ENCODE assay signal across 8 cellular contexts in genomic region chr15:65184944-65185717, GRCh38. TPM values are rescaled to one million over a fixed set of nuclear protein-coding genes. Genes with fewer than 3 reads are reported as not detected.
DNase-seq lines count a peak whose midpoint lies in the region; ATAC-seq and TF ChIP-seq lines count a peak whose summit lies in the region.

TSS of gene CLPX (minus strand) at chr15:65185342. CDS start at chr15:65185153, 189 bp downstream.

- peak; percentile 63 for ATAC-seq in GM21390 (IDR thresholded peaks at IDR 0.05; ENCODE audit: unreplicated experiment)
- peak; percentile 93 for ATAC-seq in activated CD8-positive, alpha-beta memory T cell treated with anti-CD3 and anti-CD28 coated beads, Interleukin-2, amount 10 ng/mL, durations not matched to agents 7 days and 5 days

- H3K4me3 Mint-ChIP-seq in Caco-2 (ENCODE audit: unreplicated experiment): peak within 1 kb of the TSS; percentile 88
- peak within 1 kb of the TSS; percentile 93 for H3K4me3 Mint-ChIP-seq in activated CD8-positive, alpha-beta memory T cell treated with anti-CD3 and anti-CD28 coated beads, Interleukin-2, amount 10 ng/mL, durations not matched to agents 7 days and 5 days

- peak within 1 kb of the TSS; percentile 19 to 26 for H3K14ac ChIP-seq in mesenchymal stem cell (ENCODE audit: low read length in 2 of 2)

- peak within 1 kb of the TSS; percentile 87 for H4K91ac ChIP-seq in mesenchymal stem cell (ENCODE audit: low read length)

- H3K27ac ChIP-seq in HUES48 (ENCODE audit: low read depth, low read length): peak within 1 kb of the TSS; percentile 94
- H3K27ac ChIP-seq in mesenchymal stem cell (ENCODE audit: low read length, poor library complexity, severe bottlenecking): peak within 1 kb of the TSS; percentile 90

- H3K4me3 ChIP-seq in Caco-2 (ENCODE audit: low read depth, low read length) (peak within 1 kb of the TSS; percentile 94), HUES48 (ENCODE audit: low read depth, low read length) (peak within 1 kb of the TSS; percentile 69), NT2/D1 (ENCODE audit: insufficient read length, low read depth) (peak within 1 kb of the TSS; percentile 97), endocrine pancreas (ENCODE audit: control insufficient read depth, insufficient read depth, low read length) (peak within 1 kb of the TSS; percentile 84), mesenchymal stem cell (ENCODE audit: insufficient read depth in 1 of 2, low read depth in 1 of 2, low read length in 2 of 2) (peak within 1 kb of the TSS; percentile 90 to 96)

- H3K4me1 ChIP-seq in Caco-2: no peaks in the 10 kb centered on the region
- H3K4me1 ChIP-seq in HUES48 (ENCODE audit: control insufficient read depth, insufficient read depth, low read length): peaks cover 15% of the 10 kb centered on the region; the same call in 1 of the 2 replicates
- no peaks in the 10 kb centered on the region for H3K4me1 ChIP-seq in NT2/D1 (ENCODE audit: insufficient read depth, insufficient read length)
- no peaks in the 10 kb centered on the region for H3K4me1 ChIP-seq in endocrine pancreas (ENCODE audit: control insufficient read depth, insufficient read depth, low read length)
- H3K4me1 ChIP-seq in mesenchymal stem cell (ENCODE audit: control insufficient read depth, insufficient read depth, low read depth, low read length): peaks cover 7% of the 10 kb centered on the region

- peak within 1 kb of the TSS in 1 of 2 experiments; percentile 86 for H2BK12ac ChIP-seq in mesenchymal stem cell (ENCODE audit: low read length in 2 of 2)

- peak within 1 kb of the TSS; percentile 13 for H2AK5ac ChIP-seq in mesenchymal stem cell (ENCODE audit: low read length, severe bottlenecking)

- peak within 1 kb of the TSS; percentile 99 for H2BK15ac ChIP-seq in mesenchymal stem cell (ENCODE audit: low read depth, poor library complexity, severe bottlenecking)

- H3K9me3 ChIP-seq in Caco-2 (no peaks in the 10 kb centered on the region), HUES48 (ENCODE audit: control insufficient read depth, insufficient read depth, low read length) (no peaks in the 10 kb centered on the region), NT2/D1 (ENCODE audit: insufficient read depth, low read length) (no peaks in the 10 kb centered on the region), endocrine pancreas (ENCODE audit: control insufficient read depth, low read length) (no peaks in the 10 kb centered on the region), mesenchymal stem cell (ENCODE audit: control insufficient read depth, low read length) (no peaks in the 10 kb centered on the region)

- peak within 1 kb of the TSS; percentile 69 for H2AFZ ChIP-seq in mesenchymal stem cell (ENCODE audit: low read depth, low read length)

- no peaks in the 10 kb centered on the region for H3K79me1 ChIP-seq in mesenchymal stem cell (replicated peaks; ENCODE audit: low read length, poor library complexity, severe bottlenecking)

- H3K4ac ChIP-seq in mesenchymal stem cell (ENCODE audit: low read depth in 1 of 2, low read length in 2 of 2): peak within 1 kb of the TSS; percentile 96 to 99

- peak; percentile 90 to 92 for DNase-seq in Caco-2
- DNase-seq in NT2/D1 (ENCODE audit: low read depth, low spot score): peak; percentile 88
- DNase-seq in activated CD8-positive, alpha-beta memory T cell treated with anti-CD3 and anti-CD28 coated beads, Interleukin-2, amount 10 ng/mL, durations not matched to agents 7 days and 5 days: peak; percentile 93
- DNase-seq in mesenchymal stem cell: peak; percentile 90
- DNase-seq in stimulated activated CD8-positive, alpha-beta memory T cell treated with anti-CD3 and anti-CD28 coated beads, Interleukin-12 subunit alpha, Interleukin-12 subunit beta, amount 100 ng/mL, for 24 hours (ENCODE audit: extremely low read depth): peak; percentile 78

- H3K9me3 Mint-ChIP-seq in Caco-2 (ENCODE audit: unreplicated experiment): no peaks in the 10 kb centered on the region
- H3K9me3 Mint-ChIP-seq in activated CD8-positive, alpha-beta memory T cell treated with anti-CD3 and anti-CD28 coated beads, Interleukin-2, amount 10 ng/mL, durations not matched to agents 7 days and 5 days (ENCODE audit: low read depth): no peaks in the 10 kb centered on the region

- 1% methylated on average over 65 of the region's 67 CpGs for WGBS in mesenchymal stem cell

- H3K9ac ChIP-seq in HUES48 (ENCODE audit: low read depth, low read length): peak within 1 kb of the TSS; percentile 88
- peak within 1 kb of the TSS; percentile 99 for H3K9ac ChIP-seq in NT2/D1 (ENCODE audit: insufficient read length, low read depth)
- peak within 1 kb of the TSS; percentile 85 for H3K9ac ChIP-seq in endocrine pancreas (ENCODE audit: control insufficient read depth, insufficient read depth, low read length)
- peak within 1 kb of the TSS; percentile 99 for H3K9ac ChIP-seq in mesenchymal stem cell (ENCODE audit: low read length)

- peak within 1 kb of the TSS; percentile 85 for H2BK5ac ChIP-seq in mesenchymal stem cell (ENCODE audit: low read depth, low read length, poor library complexity, severe bottlenecking)

- peak within 1 kb of the TSS; percentile 97 for H4K8ac ChIP-seq in mesenchymal stem cell (ENCODE audit: low read length)

- H2BK120ac ChIP-seq in mesenchymal stem cell (ENCODE audit: low read depth, low read length): peak within 1 kb of the TSS; percentile 64

- H3K27me3 ChIP-seq in Caco-2 (replicated peaks; ENCODE audit: control insufficient read depth, insufficient read depth, low read length) (no peaks in the 10 kb centered on the region), HUES48 (ENCODE audit: control insufficient read depth, insufficient read depth, low read length) (no peaks in the 10 kb centered on the region), NT2/D1 (ENCODE audit: insufficient read depth, insufficient read length) (no peaks in the 10 kb centered on the region), endocrine pancreas (ENCODE audit: control insufficient read depth, insufficient read depth, low read length) (no peaks in the 10 kb centered on the region), mesenchymal stem cell (ENCODE audit: control insufficient read depth in 1 of 2, insufficient read depth in 1 of 2, low read length in 2 of 2) (no peaks in the 10 kb centered on the region)

- CTCF ChIA-PET in Caco-2 (lab: Charles Lee): interaction anchor here (0.5 to 2.3 kb wide), 17 partner anchors 25 to 404 kb away, joined by 3 to 16 read pairs (median 4); partner anchors contain the start of genes PARP16 and RNU5B-1
- CTCF ChIA-PET in activated CD8-positive, alpha-beta memory T cell treated with anti-CD3 and anti-CD28 coated beads, Interleukin-2, amount 10 ng/mL, durations not matched to agents 7 days and 5 days (lab: Charles Lee): interaction anchor here (0.7 to 2.7 kb wide), 10 partner anchors 10 to 200 kb away, joined by 3 to 15 read pairs (median 4); partner anchors contain the start of genes PARP16 and RNU5B-1

- no peaks in the 10 kb centered on the region for H3K4me1 Mint-ChIP-seq in Caco-2 (ENCODE audit: low read depth, unreplicated experiment)
- H3K4me1 Mint-ChIP-seq in activated CD8-positive, alpha-beta memory T cell treated with anti-CD3 and anti-CD28 coated beads, Interleukin-2, amount 10 ng/mL, durations not matched to agents 7 days and 5 days: peaks cover 23% of the 10 kb centered on the region

- peaks cover 8% of the 10 kb centered on the region for H3K36me3 Mint-ChIP-seq in Caco-2 (ENCODE audit: insufficient read depth, unreplicated experiment)
- H3K36me3 Mint-ChIP-seq in activated CD8-positive, alpha-beta memory T cell treated with anti-CD3 and anti-CD28 coated beads, Interleukin-2, amount 10 ng/mL, durations not matched to agents 7 days and 5 days: peaks cover 6% of the 10 kb centered on the region

- no peaks in the 10 kb centered on the region for H3K27me3 Mint-ChIP-seq in Caco-2 (ENCODE audit: insufficient read depth, unreplicated experiment)
- H3K27me3 Mint-ChIP-seq in activated CD8-positive, alpha-beta memory T cell treated with anti-CD3 and anti-CD28 coated beads, Interleukin-2, amount 10 ng/mL, durations not matched to agents 7 days and 5 days: no peaks in the 10 kb centered on the region

- POLR2A ChIA-PET in Caco-2 (lab: Charles Lee): interaction anchor here (0.5 to 1.5 kb wide), 15 partner anchors 36 to 1952 kb away, joined by 3 to 37 read pairs (median 4); partner anchors contain the start of genes PARP16, RNU5B-1 and SLC51B

- H3K4me2 ChIP-seq in mesenchymal stem cell (ENCODE audit: low read length, poor library complexity, severe bottlenecking): peak within 1 kb of the TSS; percentile 74

- H3K36me3 ChIP-seq in Caco-2 (ENCODE audit: control insufficient read depth, insufficient read depth, low read length) (no peaks in the 10 kb centered on the region), HUES48 (ENCODE audit: control insufficient read depth, insufficient read depth, low read length) (no peaks in the 10 kb centered on the region), NT2/D1 (ENCODE audit: insufficient read depth, insufficient read length, low read length) (peaks cover 6% of the 10 kb centered on the region), endocrine pancreas (ENCODE audit: control insufficient read depth, insufficient read depth, low read length) (no peaks in the 10 kb centered on the region), mesenchymal stem cell (ENCODE audit: control insufficient read depth in 1 of 2, insufficient read depth in 2 of 2, low read depth in 1 of 2, low read length in 2 of 2) (peaks cover under 1 to 3% of the 10 kb centered on the region in 2 experiments)

- BruUV-seq in Caco-2 (replicated peaks; lab: Mats Ljungman, UMichigan): no TSS peak

- H3K18ac ChIP-seq in mesenchymal stem cell (ENCODE audit: low read depth in 1 of 2, low read length in 2 of 2): peak within 1 kb of the TSS; percentile 90 to 96

- peak within 1 kb of the TSS; percentile 60 to 79 for H3K23ac ChIP-seq in mesenchymal stem cell (ENCODE audit: low read length in 2 of 2)

- TF ChIP-seq CTCF in Caco-2 (IDR thresholded peaks at IDR 0.05; ENCODE audit: insufficient read depth in 1 of 2, low read depth in 1 of 2, low read length in 1 of 2, severe bottlenecking in 1 of 2, unreplicated experiment in 1 of 2): no peak

- H3K27ac Mint-ChIP-seq in Caco-2 (ENCODE audit: unreplicated experiment): peak within 1 kb of the TSS; percentile 86
- peak within 1 kb of the TSS; percentile 88 for H3K27ac Mint-ChIP-seq in activated CD8-positive, alpha-beta memory T cell treated with anti-CD3 and anti-CD28 coated beads, Interleukin-2, amount 10 ng/mL, durations not matched to agents 7 days and 5 days

- intact Hi-C loops in Caco-2 (cut with micrococcal nuclease; ENCODE audit: unreplicated experiment): loop anchor here (1.0 to 5.0 kb wide), 2 partner anchors 53 to 152 kb away; partner anchors contain the start of gene PDCD7

RNA-seq across cellular contexts. Expression of gene CLPX, which starts in this region (rescaled TPM):
- 51.4 and 59.4 TPM in 2 replicates for total RNA-seq in Caco-2 (2022)
- 10 to 100 TPM; 46.8 to 58.8 TPM for total RNA-seq in activated CD8-positive, alpha-beta memory T cell treated with anti-CD3 and anti-CD28 coated beads, Interleukin-2, amount 10 ng/mL, durations not matched to agents 7 days and 5 days
- 18.8 TPM for polyA plus RNA-seq in mesenchymal stem cell (2013, experiment 1 of 2)
- polyA plus RNA-seq in mesenchymal stem cell (2013, experiment 2 of 2): 20.7 TPM

Comparison
In these comparisons a context has a peak if more than half of its experiments do, and no peak if none do; other contexts are left out.
1. Peak in every context shown above with its lines: DNase-seq, ATAC-seq, H3K4me3 ChIP-seq and H3K27ac ChIP-seq.